In genomic region chr21:26747216-26747615, GRCh38 we compare ENCODE assay signal across 23 cellular contexts.
"Had no signal": no experiment of that assay in that cellular context is flagged by ENCODE, and none has a peak within 500 bp of the region (broad histone marks: within the 10 kb centered on the region; RNA-seq: fewer than 3 reads in every experiment).

No MANE protein-coding gene starts in this region.

- H3K9me3 Mint-ChIP-seq: IgD-negative memory B cell had no signal

- H3K4me1 Mint-ChIP-seq: IgD-negative memory B cell had no signal

- H3K4me3 Mint-ChIP-seq: IgD-negative memory B cell had no signal

- ATAC-seq: K562, Panc1, PC-3, SK-N-SH treated with all-trans-retinoic acid at 6 μM for 48 hours had no signal

- H3K27ac Mint-ChIP-seq: IgD-negative memory B cell had no signal

- H3K4me2 ChIP-seq: KMS-11 had no signal

- DNase-seq: Kasumi-1, MM.1S, NCI-H1092 treated with DMSO at 0.1 percent for 48 hours, NCI-H1436, NCI-H187, NCI-H2029, NCI-H2081 treated with DMSO at 0.1 percent for 48 hours, NCI-H2171, NCI-H226, NCI-H446, NCI-H510A, NCI-H524 treated with DMSO at 0.1 percent for 48 hours, NCI-H69, NCI-H774, PC-3, SHP77 had no signal

- H3K36me3 Mint-ChIP-seq: IgD-negative memory B cell had no signal

- H3K4me3 ChIP-seq: K562 had no signal

- H3K27ac ChIP-seq: HL-60, KMS-11, RWPE1 had no signal

- H3K9ac ChIP-seq: KMS-11 had no signal
